ENCODE assay signal across 27 cellular contexts in the genomic region with DNA sequence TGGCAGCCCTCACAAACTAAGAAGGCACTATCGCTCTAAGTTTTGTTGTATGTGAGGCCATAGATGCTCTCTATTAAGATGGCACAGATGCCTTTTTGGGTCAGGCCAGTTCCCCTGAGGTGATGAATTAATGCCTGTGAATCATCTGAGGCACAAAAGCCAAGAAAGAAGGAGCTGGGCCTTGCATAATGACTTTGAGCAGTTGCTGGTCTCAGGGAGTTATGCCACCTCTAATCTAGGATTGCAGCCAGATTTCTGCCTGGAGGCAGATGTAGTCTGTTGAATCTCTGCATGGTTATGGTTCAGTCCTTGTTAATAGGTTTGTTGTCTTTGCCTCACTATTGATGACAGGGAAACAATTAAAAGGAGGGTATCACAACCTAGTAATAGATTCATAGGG.
"Had no signal": no experiment of that assay in that cellular context is flagged by ENCODE, and none has a peak within 500 bp of the region (broad histone marks: within the 10 kb centered on the region; RNA-seq: fewer than 3 reads in every experiment).

No MANE protein-coding gene starts in this region.

- H3K36me3 ChIP-seq: cardiac muscle cell, colonic mucosa, gastrocnemius medialis, left ventricle myocardium inferior, ovary, prostate gland, thoracic aorta, uterus had no signal

- H3K9me3 ChIP-seq: colonic mucosa, gastrocnemius medialis, ovary, prostate gland, thoracic aorta, uterus had no signal

- DNase-seq: activated CD4-positive, alpha-beta T cell treated with anti-CD3 and anti-CD28 coated beads for 4 hours; activated CD4-positive, alpha-beta T cell treated with anti-CD3 and anti-CD28 coated beads, Interleukin-2, amount 50 U/mL, for 4 hours; activated naive CD4-positive, alpha-beta T cell; activated T-cell treated with anti-CD3 and anti-CD28 coated beads for 4 hours; activated T-cell treated with anti-CD3 and anti-CD28 coated beads, Interleukin-2, amount 50 U/mL, for 72 hours; aorta; cerebellar nuclear complex; colonic mucosa; effector CD8-positive, alpha-beta T cell; gastrocnemius medialis; glutamatergic neuron; left ventricle myocardium inferior; naive thymus-derived CD4-positive, alpha-beta T cell; ovary; retina; stimulated activated CD4-positive, alpha-beta T cell treated with anti-CD3 and anti-CD28 coated beads, Interleukin-12 subunit alpha, Interleukin-12 subunit beta, amount 100 ng/mL, for 4 hours; stimulated activated CD4-positive, alpha-beta T cell treated with anti-CD3 and anti-CD28 coated beads, Interleukin-4, amount 100 ng/mL, for 1 hour; trophoblast cell; uterus had no signal

- H3K27me3 ChIP-seq: cardiac muscle cell, colonic mucosa, gastrocnemius medialis, ovary, uterus had no signal

- ATAC-seq: activated naive CD4-positive, alpha-beta T cell treated with anti-CD3 and anti-CD28 coated beads, Interleukin-2, amount 50 U/mL, for 72 hours; activated T-cell treated with anti-CD3 and anti-CD28 coated beads, Interleukin-2, amount 50 U/mL, for 72 hours; gastrocnemius medialis; naive thymus-derived CD4-positive, alpha-beta T cell; sciatic nerve; stimulated activated effector memory CD8-positive, alpha-beta T cell treated with anti-CD3 and anti-CD28 coated beads, Interleukin-12 subunit alpha, Interleukin-12 subunit beta, amount 100 ng/mL, for 72 hours had no signal

- H3K4me3 ChIP-seq: cardiac muscle cell, colonic mucosa, gastrocnemius medialis, left ventricle myocardium inferior, lung, ovary, prostate gland, skin epidermis, thoracic aorta, uterus had no signal

- H3K27ac ChIP-seq: cardiac muscle cell, colonic mucosa, gastrocnemius medialis, left ventricle myocardium inferior, ovary, prostate gland, skin epidermis, thoracic aorta, uterus had no signal
